In genomic region chr18:62524443-62525200, GRCh38 we compare ENCODE assay signal across 8 cellular contexts.
DNase-seq lines count a peak whose midpoint lies in the region; ATAC-seq and TF ChIP-seq lines count a peak whose summit lies in the region.

No MANE protein-coding gene starts in this region.

- DNase-seq in NCI-H2081 (lab: John Stamatoyannopoulos, UW) (peak; percentile 35 to 74), NCI-H2081 treated with DMSO at 0.1 percent for 48 hours (lab: John Stamatoyannopoulos, UW) (no peak), NAMALWA (ENCODE audit: low spot score) (peak; percentile 70), WERI-Rb-1 (peak; percentile 59), kidney tubule cell (ENCODE audit: low spot score) (peak; percentile 66)
- peak; percentile 65 for DNase-seq in central memory CD4-positive, alpha-beta T cell
- peak; percentile 43 to 51 for DNase-seq in stimulated activated CD4-positive, alpha-beta T cell treated with anti-CD3 and anti-CD28 coated beads, Interleukin-1b, Interleukin-23, amount 100 ng/mL, for 4 hours (ENCODE audit: low read depth in 2 of 2)

- no peak for TF ChIP-seq CTCF in WERI-Rb-1 (IDR thresholded peaks at IDR 0.05; ENCODE audit: low read depth, low read length)

- no peaks in the 10 kb centered on the region for H3K27me3 ChIP-seq in WERI-Rb-1 (ENCODE audit: insufficient read depth, low read depth, severe bottlenecking)

- no peak for ATAC-seq in HG03139 (IDR thresholded peaks at IDR 0.05; ENCODE audit: unreplicated experiment)

- H3K9me3 ChIP-seq in WERI-Rb-1 (ENCODE audit: severe bottlenecking): no peaks in the 10 kb centered on the region

- H3K4me3 ChIP-seq in WERI-Rb-1 (ENCODE audit: low read depth, low read length): peak overlapping the region; percentile 74

- peaks cover 5% of the 10 kb centered on the region for H3K36me3 ChIP-seq in WERI-Rb-1

- peak overlapping the region; percentile 82 for H3K27ac ChIP-seq in WERI-Rb-1
